ENCODE assay signal across 1 cellular context in genomic region chr7:16811555-16811954, GRCh38.
TF ChIP-seq lines count a peak whose summit lies in the region.

No MANE protein-coding gene starts in this region.

TF ChIP-seq in A549, 52 proteins besides CTCF, POLR2A, EP300 and RAD21 (continued from another document):
- TF ChIP-seq USF2 (IDR thresholded peaks at IDR 0.05) (no peak), FOSL2 (IDR thresholded peaks at IDR 0.05) (peak; percentile 82), FOSL2 (CRISPR knock-in tag; IDR thresholded peaks at IDR 0.05) (peak; percentile 91), MYC (IDR thresholded peaks at IDR 0.05; ENCODE audit: borderline replicate concordance, low read length) (no peak), RFX5 (IDR thresholded peaks at IDR 0.05) (no peak), KDM1A (IDR thresholded peaks at IDR 0.05; ENCODE audit: low read depth) (no peak), FOSB (CRISPR knock-in tag; IDR thresholded peaks at IDR 0.05) (no peak), HOXA7 (CRISPR knock-in tag; IDR thresholded peaks at IDR 0.05) (no peak), JUNB (IDR thresholded peaks at IDR 0.05) (peak; percentile 36), EHMT2 (IDR thresholded peaks at IDR 0.05; ENCODE audit: low read depth) (no peak), BHLHE40 (IDR thresholded peaks at IDR 0.05; ENCODE audit: low read depth, low read length) (no peak), SREBF2 (IDR thresholded peaks at IDR 0.05) (no peak), FOXS1 (CRISPR knock-in tag; IDR thresholded peaks at IDR 0.05) (no peak), ELK1 (IDR thresholded peaks at IDR 0.05; ENCODE audit: low read depth, low read length) (no peak), RNF2 (IDR thresholded peaks at IDR 0.05; ENCODE audit: borderline replicate concordance, low read depth) (no peak), E2F6 (IDR thresholded peaks at IDR 0.05; ENCODE audit: borderline replicate concordance, low read depth) (no peak), MAZ (IDR thresholded peaks at IDR 0.05; ENCODE audit: borderline replicate concordance, low read depth, low read length) (no peak), ESRRA (IDR thresholded peaks at IDR 0.05; ENCODE audit: borderline replicate concordance, low read length) (no peak), GATA3 (IDR thresholded peaks at IDR 0.05; ENCODE audit: borderline replicate concordance) (peak; percentile 62; the same call in 1 of the 2 replicates), RARB (CRISPR knock-in tag; IDR thresholded peaks at IDR 0.05) (no peak), REST (IDR thresholded peaks at IDR 0.05) (no peak), KDM5A (IDR thresholded peaks at IDR 0.05) (no peak), NFE2L2 (conservative IDR thresholded peaks at IDR 0.05; ENCODE audit: low read length) (no peak), PBX3 (IDR thresholded peaks at IDR 0.05) (no peak), RCOR1 (IDR thresholded peaks at IDR 0.05; ENCODE audit: low read depth, low read length) (no peak), POLR2AphosphoS2 (conservative IDR thresholded peaks at IDR 0.05; ENCODE audit: low read length) (no peak), MAX (IDR thresholded peaks at IDR 0.05) (peak; percentile 19; the same call in 1 of the 2 replicates)
TF ChIP-seq in A549: peak in this region for 6.
